ENCODE assay signal across 14 cellular contexts in the genomic region with DNA sequence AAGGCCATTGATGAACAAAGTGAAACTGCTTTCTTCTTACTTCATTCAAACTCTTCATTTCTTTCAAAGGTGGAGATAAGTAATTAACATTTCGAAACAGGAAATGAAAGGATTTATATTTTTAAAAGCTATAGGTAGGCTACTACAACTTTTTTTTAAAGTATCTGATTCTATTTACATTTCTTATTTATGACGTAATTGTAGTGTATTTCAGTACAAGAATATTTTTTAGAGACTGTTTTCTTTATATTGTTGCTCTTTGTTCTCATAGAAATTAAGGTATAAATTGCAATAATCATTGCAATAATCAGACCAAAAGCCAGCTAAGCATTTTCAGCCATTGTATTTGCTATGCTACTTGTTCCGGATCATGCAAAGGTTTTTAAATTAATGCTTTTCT. TPM values are rescaled to one million over a fixed set of nuclear protein-coding genes. Genes with fewer than 3 reads are reported as not detected.
DNase-seq lines count a peak whose midpoint lies in the region; ATAC-seq, FAIRE-seq and TF ChIP-seq lines count a peak whose summit lies in the region.
"Had no signal": no experiment of that assay in that cellular context is flagged by ENCODE, and none has a peak within 500 bp of the region (broad histone marks: within the 10 kb centered on the region; RNA-seq: fewer than 3 reads in every experiment).

No MANE protein-coding gene starts in this region.

- H3K4me3 Mint-ChIP-seq in astrocyte (ENCODE audit: unreplicated experiment) = peak overlapping the region; percentile 91

- POLR2A ChIA-PET in AG04449 (lab: Yijun Ruan, JAX) = interaction anchor here (1.9 kb wide), 1 partner anchor 14 kb away, joined by 6 read pairs; the partner anchor contains the start of gene ZFAND6

- peaks cover 25% of the 10 kb centered on the region for H3K4me1 ChIP-seq in astrocyte (ENCODE audit: insufficient read depth, low read length)
- peaks cover 57% of the 10 kb centered on the region for H3K4me1 ChIP-seq in lower lobe of right lung

- DNase-seq in AG04449 (ENCODE audit: low read depth, low spot score) (no peak), HFF-Myc (ENCODE audit: extremely low read depth, low read depth) (no peak), astrocyte (ENCODE audit: low read depth) (no peak), lower lobe of right lung (no peak), middle frontal gyrus (ENCODE audit: extremely low spot score, low spot score) (no peak), germinal center (ENCODE audit: low spot score) (no peak)
- DNase-seq: activated gamma-delta T cell treated with Interleukin-2 at 50 U/mL for 16 hours; H7; mesendoderm; stimulated activated CD4-positive, alpha-beta T cell treated with anti-CD3 and anti-CD28 coated beads, Interleukin-1b, Interleukin-23, amount 100 ng/mL, for 48 hours had no signal

- no peak overlapping the region for H2AFZ ChIP-seq in astrocyte (ENCODE audit: low read depth, low read length)

- no peaks in the 10 kb centered on the region for H3K36me3 ChIP-seq in astrocyte (ENCODE audit: insufficient read depth, low read length)
- no peaks in the 10 kb centered on the region for H3K36me3 ChIP-seq in lower lobe of right lung
- H3K36me3 ChIP-seq: esophagus muscularis mucosa had no signal

- TF ChIP-seq CTCF in AG04449 (IDR thresholded peaks at IDR 0.05; ENCODE audit: insufficient read depth, low read length, missing control alignments) (no peak), HFF-Myc (IDR thresholded peaks at IDR 0.05; ENCODE audit: low read depth, low read length, missing control alignments) (no peak), astrocyte (IDR thresholded peaks at IDR 0.05; ENCODE audit: insufficient read depth, low read depth, low read length) (no peak), lower lobe of right lung (IDR thresholded peaks at IDR 0.05) (no peak)

- H3K4me3 ChIP-seq in AG04449 (ENCODE audit: low read depth, low read length) (peak overlapping the region; percentile 60), HFF-Myc (replicated peaks; ENCODE audit: low read depth, low read length) (peak overlapping the region; percentile 47; the same call in 1 of the 2 replicates), astrocyte (ENCODE audit: insufficient read depth, low read depth, low read length) (peak overlapping the region; percentile 72), lower lobe of right lung (peak overlapping the region; percentile 45)

- H4K20me1 ChIP-seq in astrocyte (ENCODE audit: insufficient read depth, low read length) = peaks cover 41% of the 10 kb centered on the region

- H3K4me2 ChIP-seq in astrocyte (ENCODE audit: low read length) = peak overlapping the region; percentile 83

- CTCF ChIA-PET in AG04449 (lab: Yijun Ruan, JAX) = interaction anchor here (1.0 to 1.5 kb wide), 2 partner anchors 12 to 14 kb away, joined by 3 to 4 read pairs; no protein-coding TSS in a partner anchor

- H3K9me3 Mint-ChIP-seq in astrocyte (ENCODE audit: unreplicated experiment) = no peaks in the 10 kb centered on the region
- H3K9me3 Mint-ChIP-seq: T-helper 1 cell treated with Interleukin-12 subunit alpha and Interleukin-12 subunit beta and Interleukin-4 antibody, amounts not matched to agents 30 μg/mL and 1 μg/mL, for 36 hours had no signal

- H3K27ac ChIP-seq in astrocyte (ENCODE audit: low read depth, low read length) (no peak overlapping the region), lower lobe of right lung (no peak overlapping the region)

- H3K36me3 Mint-ChIP-seq in astrocyte (ENCODE audit: low read depth, unreplicated experiment) = no peaks in the 10 kb centered on the region

- no peak overlapping the region for H3K27ac Mint-ChIP-seq in astrocyte (ENCODE audit: unreplicated experiment)

- FAIRE-seq in astrocyte (lab: Jason Lieb, UNC) = no peak

- peak overlapping the region; percentile 17 for H3K9ac ChIP-seq in astrocyte (ENCODE audit: low read length)

- intact Hi-C loops in lower lobe of right lung (cut with DNase I) = no loop called here

- H3K4me1 Mint-ChIP-seq in astrocyte (ENCODE audit: low read depth, unreplicated experiment) = peaks cover 35% of the 10 kb centered on the region

- peaks cover 97% of the 10 kb centered on the region for H3K79me2 ChIP-seq in astrocyte (ENCODE audit: insufficient read depth, low read length)

- H3K27me3 Mint-ChIP-seq in astrocyte (ENCODE audit: low read depth, unreplicated experiment) = no peaks in the 10 kb centered on the region

- H3K27me3 ChIP-seq in astrocyte (ENCODE audit: insufficient read depth, low read length) (no peaks in the 10 kb centered on the region), lower lobe of right lung (ENCODE audit: low read depth) (no peaks in the 10 kb centered on the region)
- H3K27me3 ChIP-seq: esophagus muscularis mucosa had no signal

- no peaks in the 10 kb centered on the region for H3K9me3 ChIP-seq in astrocyte (ENCODE audit: insufficient read depth, low read depth, low read length)
- H3K9me3 ChIP-seq in lower lobe of right lung = no peaks in the 10 kb centered on the region
- H3K9me3 ChIP-seq: esophagus muscularis mucosa had no signal

- ATAC-seq in lower lobe of right lung (no peak), HG02884 (IDR thresholded peaks at IDR 0.05; ENCODE audit: unreplicated experiment) (no peak), GM19035 (IDR thresholded peaks at IDR 0.05; ENCODE audit: unreplicated experiment) (no peak)

RNA-seq across cellular contexts. Expression of gene ZFAND6, which starts 13.7 kb away (rescaled TPM):
- total RNA-seq in astrocyte = 65.6 and 70.0 TPM in 2 replicates
- 76.7 TPM for total RNA-seq in lower lobe of right lung
